Comparison of ENCODE assay signal across 9 cellular contexts in the genomic region with DNA sequence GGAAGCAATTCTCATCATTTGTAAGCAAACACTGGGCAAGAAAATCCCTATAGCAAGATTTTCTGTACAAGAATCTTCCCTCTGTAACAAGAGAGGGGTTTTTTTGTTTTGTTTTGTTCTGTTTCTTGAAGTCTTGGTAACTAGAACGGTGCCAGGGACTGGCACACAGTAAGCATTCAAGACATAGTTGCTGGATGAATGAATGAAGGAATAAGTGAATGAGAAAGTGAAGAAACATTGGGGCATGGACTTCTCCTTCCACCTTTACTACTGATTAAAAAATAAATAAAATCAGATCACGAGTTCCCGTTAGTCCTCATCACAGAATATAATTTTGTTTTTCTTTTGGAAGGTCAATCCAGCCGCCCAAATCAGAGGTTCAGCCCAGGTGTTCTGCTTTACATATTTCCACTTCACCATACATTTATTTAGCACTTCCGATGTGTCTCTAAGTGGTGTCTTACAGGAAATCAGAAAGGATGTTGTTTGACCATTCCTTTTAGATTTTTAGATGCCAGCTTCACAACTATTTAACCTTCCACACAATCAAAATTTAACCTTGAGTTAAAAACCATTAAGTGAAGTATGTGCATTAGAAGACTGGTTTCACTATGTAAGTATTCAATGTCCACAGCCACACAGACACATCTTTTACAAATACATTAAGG.
DNase-seq lines count a peak whose midpoint lies in the region; ATAC-seq and FAIRE-seq lines count a peak whose summit lies in the region.
"Had no signal": no experiment of that assay in that cellular context is flagged by ENCODE, and none has a peak within 500 bp of the region (broad histone marks: within the 10 kb centered on the region; RNA-seq: fewer than 3 reads in every experiment).

No MANE protein-coding gene starts in this region.

- H3K27me3 ChIP-seq in CD4-positive, CD25-positive, alpha-beta regulatory T cell (ENCODE audit: control insufficient read depth, insufficient read depth, low read length), result peaks cover 2% of the 10 kb centered on the region
- H3K27me3 ChIP-seq in small intestine (ENCODE audit: control insufficient read depth in 2 of 2, insufficient read depth in 2 of 2, low read length in 2 of 2), result no peaks in the 10 kb centered on the region

- no peaks in the 10 kb centered on the region for H3K36me3 ChIP-seq in CD4-positive, CD25-positive, alpha-beta regulatory T cell (ENCODE audit: control insufficient read depth, insufficient read depth, low read length)
- no peaks in the 10 kb centered on the region for H3K36me3 ChIP-seq in small intestine (ENCODE audit: control insufficient read depth in 2 of 2, insufficient read depth in 2 of 2, low read length in 2 of 2)

- H3K27ac Mint-ChIP-seq in CD4-positive, CD25-positive, alpha-beta regulatory T cell, result peak overlapping the region; percentile 11 to 90 (median 81)
- peak overlapping the region; percentile 85 for H3K27ac Mint-ChIP-seq in activated T-helper 1 cell treated with anti-CD3 and anti-CD28 coated beads, Interleukin-12 subunit alpha, Interleukin-12 subunit beta, Interleukin-2, Interleukin-4 antibody, amounts not matched to agents 30 ng/mL and 10 ng/mL and 1 ng/mL, durations not matched to agents 14 hours and 24 hours and 36 hours

- intact Hi-C loops in activated T-helper 1 cell treated with anti-CD3 and anti-CD28 coated beads, Interleukin-12 subunit alpha, Interleukin-12 subunit beta, Interleukin-2, Interleukin-4 antibody, amounts not matched to agents 30 ng/mL and 10 ng/mL and 1 ng/mL, durations not matched to agents 14 hours and 24 hours and 36 hours (cut with micrococcal nuclease), result loop anchor here (1.0 to 10.0 kb wide), 5 partner anchors 29 to 1908 kb away; partner anchors contain the start of genes C11orf71, RBM7 and TTC12

- peak in 1 of 3 donors; percentile 7 for DNase-seq in CD4-positive, CD25-positive, alpha-beta regulatory T cell
- DNase-seq in activated T-helper 1 cell treated with anti-CD3 and anti-CD28 coated beads, Interleukin-12 subunit alpha, Interleukin-12 subunit beta, Interleukin-2, Interleukin-4 antibody, amounts not matched to agents 30 ng/mL and 10 ng/mL and 1 ng/mL, durations not matched to agents 14 hours and 24 hours and 36 hours (ENCODE audit: low spot score), result no peak
- no peak for DNase-seq in stimulated activated CD4-positive, alpha-beta T cell treated with anti-CD3 and anti-CD28 coated beads, Interleukin-4, amount 100 ng/mL, for 1 hour
- DNase-seq in small intestine (no peak), NCI-H1436 (lab: John Stamatoyannopoulos, UW) (no peak), dedifferentiated amniotic fluid mesenchymal stem cell (ENCODE audit: extremely low spot score) (no peak)

- no peaks in the 10 kb centered on the region for H3K36me3 Mint-ChIP-seq in CD4-positive, CD25-positive, alpha-beta regulatory T cell
- H3K36me3 Mint-ChIP-seq in activated T-helper 1 cell treated with anti-CD3 and anti-CD28 coated beads, Interleukin-12 subunit alpha, Interleukin-12 subunit beta, Interleukin-2, Interleukin-4 antibody, amounts not matched to agents 30 ng/mL and 10 ng/mL and 1 ng/mL, durations not matched to agents 14 hours and 24 hours and 36 hours (ENCODE audit: low read depth), result no peaks in the 10 kb centered on the region

- peaks cover 0 to 6% (median 0%) of the 10 kb centered on the region in 7 donors for H3K9me3 Mint-ChIP-seq in CD4-positive, CD25-positive, alpha-beta regulatory T cell
- H3K9me3 Mint-ChIP-seq in activated T-helper 1 cell treated with anti-CD3 and anti-CD28 coated beads, Interleukin-12 subunit alpha, Interleukin-12 subunit beta, Interleukin-2, Interleukin-4 antibody, amounts not matched to agents 30 ng/mL and 10 ng/mL and 1 ng/mL, durations not matched to agents 14 hours and 24 hours and 36 hours, result peaks cover 4% of the 10 kb centered on the region
- H3K9me3 Mint-ChIP-seq: T-cell had no signal

- H3K4me1 ChIP-seq in CD4-positive, CD25-positive, alpha-beta regulatory T cell (ENCODE audit: control insufficient read depth, insufficient read depth, low read length, poor library complexity, severe bottlenecking), result peaks cover 22% of the 10 kb centered on the region
- H3K4me1 ChIP-seq in small intestine (ENCODE audit: control insufficient read depth in 2 of 2, insufficient read depth in 1 of 2, low read depth in 1 of 2, low read length in 1 of 2), result no peaks in the 10 kb centered on the region

- peak; percentile 23 to 38 for ATAC-seq in CD4-positive, CD25-positive, alpha-beta regulatory T cell (ENCODE audit: low read depth in 2 of 2)
- ATAC-seq in GM19455 (IDR thresholded peaks at IDR 0.05; ENCODE audit: unreplicated experiment) (peak; percentile 44), HG03108 (IDR thresholded peaks at IDR 0.05; ENCODE audit: unreplicated experiment) (peak; percentile 31)

- no peaks in the 10 kb centered on the region for H3K9me3 ChIP-seq in CD4-positive, CD25-positive, alpha-beta regulatory T cell (ENCODE audit: control insufficient read depth in 2 of 2, low read length in 2 of 2)
- no peaks in the 10 kb centered on the region for H3K9me3 ChIP-seq in small intestine (ENCODE audit: control insufficient read depth, low read depth)

- H3K27me3 Mint-ChIP-seq in CD4-positive, CD25-positive, alpha-beta regulatory T cell, result peaks cover 10% of the 10 kb centered on the region
- H3K27me3 Mint-ChIP-seq in activated T-helper 1 cell treated with anti-CD3 and anti-CD28 coated beads, Interleukin-12 subunit alpha, Interleukin-12 subunit beta, Interleukin-2, Interleukin-4 antibody, amounts not matched to agents 30 ng/mL and 10 ng/mL and 1 ng/mL, durations not matched to agents 14 hours and 24 hours and 36 hours (ENCODE audit: insufficient read depth), result peaks cover 20% of the 10 kb centered on the region

- peak overlapping the region; percentile 35 for H3K4me3 ChIP-seq in CD4-positive, CD25-positive, alpha-beta regulatory T cell (ENCODE audit: low read depth, low read length)
- H3K4me3 ChIP-seq in small intestine (ENCODE audit: low read depth in 1 of 2, low read length in 2 of 2), result no peak overlapping the region

- H3K27ac ChIP-seq in CD4-positive, CD25-positive, alpha-beta regulatory T cell (ENCODE audit: insufficient read depth, low read length, poor library complexity, severe bottlenecking), result peak overlapping the region; percentile 79
- H3K27ac ChIP-seq in small intestine (ENCODE audit: low read depth in 1 of 2, low read length in 1 of 2), result peak overlapping the region in 1 of 2 donors; percentile 68

- H3K4me1 Mint-ChIP-seq in CD4-positive, CD25-positive, alpha-beta regulatory T cell, result peaks cover 7 to 34% (median 18%) of the 10 kb centered on the region in 4 donors
- H3K4me1 Mint-ChIP-seq in activated T-helper 1 cell treated with anti-CD3 and anti-CD28 coated beads, Interleukin-12 subunit alpha, Interleukin-12 subunit beta, Interleukin-2, Interleukin-4 antibody, amounts not matched to agents 30 ng/mL and 10 ng/mL and 1 ng/mL, durations not matched to agents 14 hours and 24 hours and 36 hours (ENCODE audit: low read depth), result peaks cover 57% of the 10 kb centered on the region

- 72 to 89% (median 74%) methylated on average over 5 of the region's 5 CpGs for WGBS in small intestine, 3 donors

- FAIRE-seq in small intestine (lab: Jason Lieb, UNC), result no peak

- H3K4me3 Mint-ChIP-seq in CD4-positive, CD25-positive, alpha-beta regulatory T cell, result peak overlapping the region in 3 of 4 donors; percentile 10 to 34 (median 12)
- peak overlapping the region; percentile 33 for H3K4me3 Mint-ChIP-seq in activated T-helper 1 cell treated with anti-CD3 and anti-CD28 coated beads, Interleukin-12 subunit alpha, Interleukin-12 subunit beta, Interleukin-2, Interleukin-4 antibody, amounts not matched to agents 30 ng/mL and 10 ng/mL and 1 ng/mL, durations not matched to agents 14 hours and 24 hours and 36 hours
- H3K4me3 Mint-ChIP-seq: T-cell had no signal
